10 cellular contexts compared by ENCODE assay signal in genomic region chr3:123194552-123194951, GRCh38. TPM values are rescaled to one million over a fixed set of nuclear protein-coding genes. Genes with fewer than 3 reads are reported as not detected.
DNase-seq lines count a peak whose midpoint lies in the region; ATAC-seq and TF ChIP-seq lines count a peak whose summit lies in the region.
"Had no signal": no experiment of that assay in that cellular context is flagged by ENCODE, and none has a peak within 500 bp of the region (broad histone marks: within the 10 kb centered on the region; RNA-seq: fewer than 3 reads in every experiment).

No MANE protein-coding gene starts in this region.

- no peaks in the 10 kb centered on the region for H3K9me2 ChIP-seq in Loucy (replicated peaks; ENCODE audit: low read depth, low read length)

- H2AFZ ChIP-seq in Loucy (ENCODE audit: low read length) = no peak overlapping the region

- ATAC-seq in HG02610 (IDR thresholded peaks at IDR 0.05; ENCODE audit: unreplicated experiment) = no peak
- ATAC-seq: activated CD4-positive, CD25-positive, alpha-beta regulatory T cell treated with anti-CD3 and anti-CD28 coated beads, Interleukin-2, amount 50 U/mL, for 24 hours had no signal

- no peaks in the 10 kb centered on the region for H4K20me1 ChIP-seq in Loucy (ENCODE audit: insufficient read depth, low read length, poor library complexity, severe bottlenecking)

- H3K4me1 ChIP-seq in Loucy (ENCODE audit: insufficient read depth, low read length, poor library complexity, severe bottlenecking) = no peaks in the 10 kb centered on the region

- no peak overlapping the region for H3K27ac ChIP-seq in C4-2B

- H3K9ac ChIP-seq in Loucy (ENCODE audit: low read depth, low read length, poor library complexity, severe bottlenecking) = no peak overlapping the region

- H3K79me2 ChIP-seq in Loucy (ENCODE audit: insufficient read depth, low read length) = no peaks in the 10 kb centered on the region

- DNase-seq in epithelial cell of esophagus (ENCODE audit: low read depth) = peak; percentile 53
- peak; percentile 22 for DNase-seq in myocyte (ENCODE audit: low read depth)
- DNase-seq in ACHN = no peak
- DNase-seq in NCI-H1436 treated with DMSO at 0.1 percent for 48 hours (lab: John Stamatoyannopoulos, UW) = no peak
- no peak for DNase-seq in NCI-H2029 treated with DMSO at 0.1 percent for 48 hours (lab: John Stamatoyannopoulos, UW)
- DNase-seq: central memory CD4-positive, alpha-beta T cell had no signal

- H3K27me3 ChIP-seq in Loucy (ENCODE audit: insufficient read depth, low read length, poor library complexity, severe bottlenecking) = no peaks in the 10 kb centered on the region

- in situ Hi-C loops in ACHN (cut with HindIII; ENCODE audit: low pct_ligation_motif_present, low pct_unique_long_range_greater_than_20kb, low sequenced_read_pairs) = no loop called here

- no peaks in the 10 kb centered on the region for H3F3A ChIP-seq in Loucy (ENCODE audit: low read depth)

- no peak overlapping the region for H3K4me3 ChIP-seq in Loucy (ENCODE audit: low read length, poor library complexity, severe bottlenecking)
- H3K4me3 ChIP-seq in epithelial cell of esophagus (ENCODE audit: low read length) = no peak overlapping the region

- H3K36me3 ChIP-seq in Loucy (ENCODE audit: insufficient read depth, low read length) = no peaks in the 10 kb centered on the region

- no peaks in the 10 kb centered on the region for H3K9me3 ChIP-seq in Loucy (ENCODE audit: insufficient read depth, low read depth, low read length)

- H3K4me2 ChIP-seq in Loucy (ENCODE audit: low read depth, low read length, poor library complexity, severe bottlenecking) = no peak overlapping the region

- TF ChIP-seq CTCF in C4-2B (conservative IDR thresholded peaks at IDR 0.05) (peak; percentile 36; the same call in 1 of the 2 replicates), Loucy (conservative IDR thresholded peaks at IDR 0.05; ENCODE audit: low read length) (peak; percentile 29; the same call in 1 of the 2 replicates), epithelial cell of esophagus (IDR thresholded peaks at IDR 0.05; ENCODE audit: insufficient read depth, low read depth, low read length, missing control alignments) (peak; percentile 69)

RNA-seq across cellular contexts. Expression of gene SEC22A, which starts 7.2 kb away (rescaled TPM):
- total RNA-seq in myocyte = 25.1 and 25.4 TPM in 2 replicates
- polyA plus RNA-seq in myocyte (2012) = 14.3 TPM

Comparison
In these comparisons a context has a peak if more than half of its experiments do, and no peak if none do; other contexts are left out.
1. DNase-seq: peak in epithelial cell of esophagus (single experiment) and myocyte (single experiment); none in ACHN (single experiment), NCI-H1436 treated with DMSO at 0.1 percent for 48 hours (single experiment) and NCI-H2029 treated with DMSO at 0.1 percent for 48 hours (single experiment).
2. Peak in every context shown above with its lines, with median percentiles within 50 percentile points of each other: CTCF ChIP-seq.